19 cellular contexts compared by ENCODE assay signal in the genomic region with DNA sequence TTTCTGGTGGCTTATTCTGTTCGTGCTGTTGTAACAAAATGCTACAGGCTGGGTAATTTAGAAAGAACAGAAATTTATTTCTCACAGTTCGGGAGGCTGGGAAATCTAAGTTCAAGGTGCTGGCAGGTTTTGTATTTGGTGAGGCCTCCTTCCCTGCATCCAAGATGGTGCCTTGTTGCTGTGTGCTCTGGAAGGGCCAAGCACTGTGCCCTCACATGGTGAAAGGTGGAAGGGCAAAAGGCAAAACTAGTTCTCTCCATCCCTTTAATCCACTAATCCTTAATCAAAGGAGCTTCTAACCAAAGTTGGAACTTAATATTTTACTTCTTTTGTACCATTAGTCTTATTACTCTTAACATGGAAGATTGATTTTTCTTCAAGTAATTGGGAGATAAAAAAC.
"Had no signal": no experiment of that assay in that cellular context is flagged by ENCODE, and none has a peak within 500 bp of the region (broad histone marks: within the 10 kb centered on the region; RNA-seq: fewer than 3 reads in every experiment).

No MANE protein-coding gene starts in this region.

- H3K27ac Mint-ChIP-seq: activated naive CD4-positive, alpha-beta T cell treated with anti-CD3 and anti-CD28 coated beads for 36 hours; natural killer cell treated with Interleukin-12 subunit alpha and Interleukin-12 subunit beta and Interleukin-15 and Interleukin-18, amount 100 ng/mL, for 72 hours; T-cell had no signal

- H3K27me3 Mint-ChIP-seq: activated T-helper 17 cell treated with anti-CD3 and anti-CD28 coated beads, Interleukin-2, amount 50 U/mL, for 72 hours; natural killer cell treated with Interleukin-12 subunit alpha and Interleukin-12 subunit beta and Interleukin-15 and Interleukin-18, amount 100 ng/mL, for 72 hours; T-cell had no signal

- FAIRE-seq: astrocyte had no signal

- ATAC-seq: activated T-helper 17 cell treated with anti-CD3 and anti-CD28 coated beads, Interleukin-2, amount 50 U/mL, for 72 hours; gastroesophageal sphincter; heart right ventricle; natural killer cell treated with Interleukin-12 subunit alpha and Interleukin-12 subunit beta and Interleukin-15 and Interleukin-18, amount 100 ng/mL, for 72 hours; right cardiac atrium; stimulated activated naive CD8-positive, alpha-beta T cell treated with anti-CD3 and anti-CD28 coated beads, Interleukin-15, Interleukin-2, amounts not matched to agents 100 U/mL and 50 U/mL, for 24 hours; T-cell had no signal

- H3K27me3 ChIP-seq: gastroesophageal sphincter, heart right ventricle, transverse colon had no signal

- DNase-seq: activated CD4-positive, alpha-beta T cell treated with anti-CD3 and anti-CD28 coated beads, Interleukin-2, amount 50 U/mL, for 48 hours; activated CD4-positive, CD25-positive, alpha-beta regulatory T cell treated with anti-CD3 and anti-CD28 coated beads, Interleukin-2, amount 50 U/mL, for 72 hours; activated naive CD4-positive, alpha-beta T cell treated with anti-CD3 and anti-CD28 coated beads for 36 hours; dermis blood vessel endothelial cell; heart right ventricle; islet precursor cell; occipital lobe; right cardiac atrium; stimulated activated CD4-positive, alpha-beta T cell treated with anti-CD3 and anti-CD28 coated beads, Interleukin-4, amount 100 ng/mL, for 4 hours; stimulated activated CD8-positive, alpha-beta memory T cell treated with anti-CD3 and anti-CD28 coated beads, Interleukin-4, amount 100 ng/mL, for 48 hours; stimulated activated naive CD8-positive, alpha-beta T cell treated with anti-CD3 and anti-CD28 coated beads, Interleukin-15, Interleukin-2, amounts not matched to agents 100 U/mL and 50 U/mL, for 24 hours; T-cell; T-helper 9 cell; transverse colon had no signal

- H3K9me3 ChIP-seq: transverse colon had no signal

- H3K27ac ChIP-seq: gastroesophageal sphincter, heart right ventricle, transverse colon had no signal

- H3K4me3 ChIP-seq: gastroesophageal sphincter, heart right ventricle, smooth muscle cell, transverse colon had no signal

- H3K4me3 Mint-ChIP-seq: activated naive CD4-positive, alpha-beta T cell treated with anti-CD3 and anti-CD28 coated beads for 36 hours; activated T-helper 17 cell treated with anti-CD3 and anti-CD28 coated beads, Interleukin-2, amount 50 U/mL, for 72 hours; natural killer cell treated with Interleukin-12 subunit alpha and Interleukin-12 subunit beta and Interleukin-15 and Interleukin-18, amount 100 ng/mL, for 72 hours; T-cell had no signal

- H3K4me2 ChIP-seq: smooth muscle cell had no signal
